Comparison of ENCODE assay signal across 8 cellular contexts in genomic region chr15:85730001-85730820, GRCh38.
DNase-seq lines count a peak whose midpoint lies in the region; ATAC-seq and TF ChIP-seq lines count a peak whose summit lies in the region.

No MANE protein-coding gene starts in this region.

- H2AFZ ChIP-seq in PC-9: no peak overlapping the region
- H2AFZ ChIP-seq in hepatocyte: no peak overlapping the region

- in situ Hi-C loops in Caki2 (cut with HindIII; ENCODE audit: low pct_unique_long_range_greater_than_20kb, low sequenced_read_pairs): no loop called here
- in situ Hi-C loops in KBM-7 (cut with MboI; ENCODE audit: low pct_unique_long_range_greater_than_20kb, low sequenced_read_pairs): no loop called here

- H3K4me2 ChIP-seq in PC-9: no peak overlapping the region
- H3K4me2 ChIP-seq in hepatocyte: no peak overlapping the region

- intact Hi-C loops in PC-9 (cut with micrococcal nuclease; ENCODE audit: unreplicated experiment) (loop anchor here (1.0 to 2.0 kb wide), 2 partner anchors 101 to 110 kb away; no protein-coding TSS in a partner anchor), spleen (cut with DNase I; ENCODE audit: low total_unique reads) (loop anchor here (2.0 to 10.0 kb wide), 2 partner anchors 65 to 109 kb away; partner anchors contain the start of gene KLHL25)

- CTCF ChIA-PET in PC-9 (lab: Charles Lee): no interaction called here

- TF ChIP-seq POLR2A in spleen (IDR thresholded peaks at IDR 0.05): no peak

- ATAC-seq in GM19467 (IDR thresholded peaks at IDR 0.05; ENCODE audit: unreplicated experiment): peak; percentile 68
- ATAC-seq in HG03045 (IDR thresholded peaks at IDR 0.05; ENCODE audit: unreplicated experiment): no peak

- H3K79me2 ChIP-seq in PC-9 (ENCODE audit: low read depth) (no peaks in the 10 kb centered on the region), hepatocyte (no peaks in the 10 kb centered on the region)

- no TSS peak for BruUV-seq in PC-9 (replicated peaks; lab: Mats Ljungman, UMichigan)

- no peaks in the 10 kb centered on the region for H4K20me1 ChIP-seq in PC-9 (ENCODE audit: insufficient read depth)
- H4K20me1 ChIP-seq in hepatocyte (ENCODE audit: insufficient read depth, poor library complexity, severe bottlenecking): no peaks in the 10 kb centered on the region

- POLR2A ChIA-PET in PC-9 (lab: Charles Lee; ENCODE audit: unreplicated experiment): interaction anchor here (0.6 kb wide), 1 partner anchor 63 kb away, joined by 3 read pairs; no protein-coding TSS in a partner anchor

- TF ChIP-seq CTCF in PC-9 (conservative IDR thresholded peaks at IDR 0.05) (peak; percentile 84), hepatocyte (IDR thresholded peaks at IDR 0.05; ENCODE audit: poor library complexity) (peak; percentile 63), spleen (IDR thresholded peaks at IDR 0.05 in 8 of 11, conservative IDR thresholded peaks at IDR 0.05 in 3 of 11) (peak; percentile 61 to 86 (median 79))

- H3K9me3 ChIP-seq in PC-9 (ENCODE audit: insufficient read depth, low read depth): no peaks in the 10 kb centered on the region
- H3K9me3 ChIP-seq in hepatocyte (ENCODE audit: low read depth): peaks cover 14% of the 10 kb centered on the region
- peaks cover 7 to 17% (median 13%) of the 10 kb centered on the region in 8 donors for H3K9me3 ChIP-seq in spleen

- H3K4me1 ChIP-seq in PC-9 (replicated peaks; ENCODE audit: insufficient read depth): no peaks in the 10 kb centered on the region
- H3K4me1 ChIP-seq in hepatocyte (ENCODE audit: insufficient read depth): peaks cover 6% of the 10 kb centered on the region
- peaks cover 0 to 27% (median 6%) of the 10 kb centered on the region in 6 donors for H3K4me1 ChIP-seq in spleen

- DNase-seq in Caki2 (ENCODE audit: low read depth) (peak; percentile 47), KBM-7 (peak; percentile 94), PC-9 (peak in 1 of 2 experiments; percentile 29), astrocyte of the hippocampus (ENCODE audit: low read depth, low spot score) (peak; percentile 78), hepatocyte (ENCODE audit: low spot score) (peak; percentile 79), spleen (no peak)

- H3F3A ChIP-seq in PC-9 (ENCODE audit: insufficient read depth, low read depth): peaks cover 20% of the 10 kb centered on the region; the same call in 1 of the 2 replicates

- H3K9me2 ChIP-seq in PC-9 (ENCODE audit: insufficient read depth) (no peaks in the 10 kb centered on the region), hepatocyte (replicated peaks; ENCODE audit: insufficient read depth) (no peaks in the 10 kb centered on the region)

- peaks cover 47% of the 10 kb centered on the region for H3K36me3 ChIP-seq in PC-9 (ENCODE audit: low read depth)
- peaks cover 3% of the 10 kb centered on the region for H3K36me3 ChIP-seq in hepatocyte (replicated peaks; ENCODE audit: insufficient read depth, low read depth)
- H3K36me3 ChIP-seq in spleen: peaks cover 16 to 100% (median 95%) of the 10 kb centered on the region in 6 donors

- H3K27ac ChIP-seq in PC-9 (no peak overlapping the region), hepatocyte (no peak overlapping the region), spleen (peak overlapping the region in 2 of 8 donors; percentile 14 to 55)

- WGBS in hepatocyte (ENCODE audit: low lambda C conversion rate, missing lambda C conversion rate): 41% methylated on average over 5 of the region's 5 CpGs
- WGBS in spleen, 5 donors: 40 to 48% (median 47%) methylated on average over 5 of the region's 5 CpGs

- H3K4me3 ChIP-seq in PC-9 (no peak overlapping the region), hepatocyte (no peak overlapping the region), spleen (no peak overlapping the region)

- no peaks in the 10 kb centered on the region for H3K27me3 ChIP-seq in PC-9 (ENCODE audit: insufficient read depth, low read depth)
- no peaks in the 10 kb centered on the region for H3K27me3 ChIP-seq in hepatocyte
- H3K27me3 ChIP-seq in spleen (replicated peaks in 1 of 7): no peaks in the 10 kb centered on the region
